Comparison of ENCODE assay signal across 28 cellular contexts in genomic region chr10:59644841-59645240, GRCh38.
"Had no signal": no experiment of that assay in that cellular context is flagged by ENCODE, and none has a peak within 500 bp of the region (broad histone marks: within the 10 kb centered on the region; RNA-seq: fewer than 3 reads in every experiment).

No MANE protein-coding gene starts in this region.

- H3K36me3 ChIP-seq: colonic mucosa, esophagus muscularis mucosa, esophagus squamous epithelium, gastrocnemius medialis, gastroesophageal sphincter, heart left ventricle, heart right ventricle had no signal

- DNase-seq: colonic mucosa; cortex of kidney; dermis blood vessel endothelial cell; dorsolateral prefrontal cortex; effector CD4-positive, alpha-beta T cell; effector CD8-positive, alpha-beta T cell; effector memory CD4-positive, alpha-beta T cell; effector memory CD8-positive, alpha-beta T cell; endodermal cell; erythroblast; esophagus squamous epithelium; foreskin fibroblast; foreskin keratinocyte; foreskin melanocyte; gastrocnemius medialis; glutamatergic neuron; head of caudate nucleus; heart left ventricle; heart right ventricle had no signal

- H3K4me3 ChIP-seq: colonic mucosa, coronary artery, dorsolateral prefrontal cortex, esophagus muscularis mucosa, esophagus squamous epithelium, gastrocnemius medialis, gastroesophageal sphincter, heart left ventricle, heart right ventricle had no signal

- H3K4me1 ChIP-seq: colonic mucosa, foreskin keratinocyte had no signal

- H3K27me3 ChIP-seq: colonic mucosa, dorsolateral prefrontal cortex, esophagus muscularis mucosa, esophagus squamous epithelium, foreskin keratinocyte, gastrocnemius medialis, gastroesophageal sphincter, heart left ventricle, heart right ventricle had no signal

- H3K9me3 ChIP-seq: colonic mucosa, gastrocnemius medialis had no signal

- H3K27ac Mint-ChIP-seq: dendritic cell treated with granulocyte-macrophage colony-stimulating factor and Interleukin-4, amounts not matched to agents 40 ng/mL and 50 ng/mL, for 4 days; effector memory CD8-positive, alpha-beta T cell; endodermal cell had no signal

- FAIRE-seq: colon, endometrium, endothelial cell of umbilical vein had no signal

- H3K27ac ChIP-seq: colonic mucosa, coronary artery, dorsolateral prefrontal cortex, epithelial cell of prostate, esophagus muscularis mucosa, esophagus squamous epithelium, foreskin keratinocyte, gastrocnemius medialis, gastroesophageal sphincter, heart left ventricle, heart right ventricle had no signal

- ATAC-seq: effector memory CD8-positive, alpha-beta T cell; esophagus mucosa; foreskin keratinocyte; gastrocnemius medialis; gastroesophageal sphincter; heart left ventricle; heart right ventricle had no signal

- H3K4me3 Mint-ChIP-seq: dendritic cell treated with granulocyte-macrophage colony-stimulating factor and Interleukin-4, amounts not matched to agents 40 ng/mL and 50 ng/mL, for 4 days; effector memory CD8-positive, alpha-beta T cell; endodermal cell had no signal

- H3K27me3 Mint-ChIP-seq: dendritic cell treated with granulocyte-macrophage colony-stimulating factor and Interleukin-4, amounts not matched to agents 40 ng/mL and 50 ng/mL, for 4 days had no signal
